In genomic region chr14:77409131-77409533, GRCh38 we compare ENCODE assay signal across 12 cellular contexts. TPM values are rescaled to one million over a fixed set of nuclear protein-coding genes. Genes with fewer than 3 reads are reported as not detected.
DNase-seq lines count a peak whose midpoint lies in the region; ATAC-seq, FAIRE-seq and TF ChIP-seq lines count a peak whose summit lies in the region.
"Had no signal": no experiment of that assay in that cellular context is flagged by ENCODE, and none has a peak within 500 bp of the region (broad histone marks: within the 10 kb centered on the region; RNA-seq: fewer than 3 reads in every experiment).

No MANE protein-coding gene starts in this region.

- H3K79me2 ChIP-seq in osteoblast (ENCODE audit: insufficient read depth, low read length) = no peaks in the 10 kb centered on the region

- TF ChIP-seq POLR2A in prostate gland (IDR thresholded peaks at IDR 0.05) = no peak

- H3K9me3 ChIP-seq in osteoblast (ENCODE audit: low read depth, low read length) (no peaks in the 10 kb centered on the region), prostate gland (no peaks in the 10 kb centered on the region)

- no peak for FAIRE-seq in bronchial epithelial cell (lab: Jason Lieb, UNC)

- no peak overlapping the region for H3K4me2 ChIP-seq in osteoblast (ENCODE audit: insufficient read depth, low read length)

- no peaks in the 10 kb centered on the region for H4K20me1 ChIP-seq in osteoblast (ENCODE audit: insufficient read depth, low read length)

- TF ChIP-seq CTCF in bronchial epithelial cell (IDR thresholded peaks at IDR 0.05; ENCODE audit: insufficient read depth, low read length, severe bottlenecking) (peak; percentile 44), osteoblast (IDR thresholded peaks at IDR 0.05; ENCODE audit: extremely low read depth, low read depth, low read length) (peak; percentile 19), prostate gland (IDR thresholded peaks at IDR 0.05) (no peak)

- no peaks in the 10 kb centered on the region for H3K27me3 ChIP-seq in bronchial epithelial cell (ENCODE audit: control insufficient read depth, insufficient read depth, low read length)
- H3K27me3 ChIP-seq in osteoblast (ENCODE audit: insufficient read depth, low read length) = no peaks in the 10 kb centered on the region
- H3K27me3 ChIP-seq in prostate gland (replicated peaks; ENCODE audit: insufficient read depth) = no peaks in the 10 kb centered on the region

- no peak overlapping the region for H3K4me3 ChIP-seq in bronchial epithelial cell (ENCODE audit: low read depth, low read length)
- no peak overlapping the region for H3K4me3 ChIP-seq in osteoblast (ENCODE audit: insufficient read depth, low read length)
- H3K4me3 ChIP-seq in prostate gland = no peak overlapping the region

- H3K36me3 ChIP-seq in bronchial epithelial cell (ENCODE audit: control insufficient read depth, insufficient read depth, low read length) (no peaks in the 10 kb centered on the region), osteoblast (ENCODE audit: insufficient read depth, low read length) (no peaks in the 10 kb centered on the region), prostate gland (no peaks in the 10 kb centered on the region)

- H3K27ac ChIP-seq in osteoblast (ENCODE audit: low read depth, low read length) (no peak overlapping the region), prostate gland (no peak overlapping the region)

- intact Hi-C loops in prostate gland (cut with DNase I) = no loop called here

- H2AFZ ChIP-seq in osteoblast (ENCODE audit: low read length) = no peak overlapping the region

- no peaks in the 10 kb centered on the region for H3K4me1 ChIP-seq in osteoblast (ENCODE audit: insufficient read depth, low read length)
- no peaks in the 10 kb centered on the region for H3K4me1 ChIP-seq in prostate gland (replicated peaks)

- ATAC-seq in GM18498 (IDR thresholded peaks at IDR 0.05; ENCODE audit: unreplicated experiment) = no peak

- DNase-seq in NOMO-1 treated with DMSO at 0.1 percent for 48 hours (lab: John Stamatoyannopoulos, UW; ENCODE audit: unreplicated experiment) (peak; percentile 34), NOMO-1 (lab: John Stamatoyannopoulos, UW; ENCODE audit: unreplicated experiment in 2 of 2) (no peak), NCI-H1092 (lab: John Stamatoyannopoulos, UW) (peak; percentile 1), bronchial epithelial cell (ENCODE audit: low read depth) (peak; percentile 35), osteoblast (ENCODE audit: insufficient read length, low spot score, missing footprints) (no peak), prostate gland (ENCODE audit: low spot score) (no peak), hippocampal formation (lab: John Stamatoyannopoulos, UW) (no peak)
- DNase-seq: activated gamma-delta T cell treated with Interleukin-2 at 50 U/mL for 16 hours, AML-193, head of caudate nucleus had no signal

- 43% methylated on average over 3 of the region's 3 CpGs for WGBS in prostate gland

RNA-seq across cellular contexts. Expression of gene NOXRED1, which starts 14.2 kb away (rescaled TPM):
- total RNA-seq in bronchial epithelial cell (0.26 and 0.51 TPM in 2 replicates), osteoblast (0.29 and 0.36 TPM in 2 replicates), prostate gland (1 to 10 TPM in 1 of 2 donors, not detected in 1; 3.5 TPM)
- total RNA-seq: RPMI7951 had no signal

RNA-seq across cellular contexts. Expression of gene SAMD15, which starts 32.0 kb away (rescaled TPM):
- total RNA-seq in bronchial epithelial cell (under 0.01 and 0.26 TPM in 2 replicates), osteoblast (4.0 and 6.2 TPM in 2 replicates), prostate gland (1 to 10 TPM in 1 of 2 donors, under 1 TPM in 1; 0.96 to 2.9 TPM)

RNA-seq across cellular contexts. Expression of gene TMED8, which starts 32.2 kb away (rescaled TPM):
- 6.8 and 8.2 TPM in 2 replicates for total RNA-seq in bronchial epithelial cell
- total RNA-seq in osteoblast = 13.0 and 13.8 TPM in 2 replicates
- 10 to 100 TPM; 14.7 to 35.2 TPM for total RNA-seq in prostate gland

RNA-seq across cellular contexts. Expression of gene VIPAS39, which starts 48.3 kb away (rescaled TPM):
- total RNA-seq in bronchial epithelial cell = 20.0 and 20.9 TPM in 2 replicates
- total RNA-seq in osteoblast = 34.0 and 37.1 TPM in 2 replicates
- total RNA-seq in prostate gland = 10 to 100 TPM; 19.6 to 45.4 TPM

RNA-seq across cellular contexts. Expression of gene AHSA1, which starts 48.8 kb away (rescaled TPM):
- 137 and 179 TPM in 2 replicates for total RNA-seq in bronchial epithelial cell
- total RNA-seq in osteoblast = 60.4 and 67.0 TPM in 2 replicates
- total RNA-seq in prostate gland = 100 to 1,000 TPM; 144 to 267 TPM

Comparison
In these comparisons a context has a peak if more than half of its experiments do, and no peak if none do; other contexts are left out.
1. DNase-seq: peak in NOMO-1 treated with DMSO at 0.1 percent for 48 hours (single experiment), NCI-H1092 (single experiment) and bronchial epithelial cell (single experiment); none in NOMO-1 (0 of 2), osteoblast (single experiment), prostate gland (single experiment) and hippocampal formation (0 of 2).
2. CTCF ChIP-seq: peak in bronchial epithelial cell (single experiment) and osteoblast (single experiment); none in prostate gland (0 of 4).